Comparison of ENCODE assay signal across 1 cellular context in the genomic region with DNA sequence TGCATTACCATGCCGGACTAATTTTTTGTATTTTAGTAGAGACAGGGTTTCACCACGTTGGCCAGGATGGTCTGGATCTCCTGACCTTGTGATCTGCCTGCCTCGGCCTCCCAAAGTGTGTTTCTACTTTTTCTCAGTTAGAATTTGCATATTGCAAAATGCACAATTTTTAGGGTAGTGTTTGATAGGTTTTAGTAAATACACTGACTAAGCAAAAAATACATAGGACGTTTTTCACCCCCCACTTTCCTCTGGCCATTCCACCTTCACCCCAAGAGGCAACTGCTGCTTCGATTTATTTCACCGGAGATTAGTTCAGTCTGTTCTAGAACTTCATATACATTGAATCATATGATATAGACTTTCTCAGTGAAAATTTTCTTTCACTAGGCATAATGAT.
TF ChIP-seq lines count a peak whose summit lies in the region.

No MANE protein-coding gene starts in this region.

TF ChIP-seq in GM23338, 12 proteins besides CTCF, POLR2A, EP300 and RAD21 (continued from another document):
- no peak for TF ChIP-seq ZNF331 (CRISPR knock-in tag; IDR thresholded peaks at IDR 0.05; ENCODE audit: low read depth)
